Comparison of ENCODE assay signal across 8 cellular contexts in genomic region chr7:151759591-151760042, GRCh38.
DNase-seq lines count a peak whose midpoint lies in the region; ATAC-seq and TF ChIP-seq lines count a peak whose summit lies in the region.

No MANE protein-coding gene starts in this region.

- DNase-seq in COR-L47 (lab: John Stamatoyannopoulos, UW), result peak; percentile 80
- DNase-seq in GM23338 (ENCODE audit: low spot score), result peak; percentile 93
- peak; percentile 35 for DNase-seq in NCI-H2107 treated with DMSO at 0.1 percent for 48 hours (lab: John Stamatoyannopoulos, UW; ENCODE audit: unreplicated experiment)
- DNase-seq in activated CD4-positive, alpha-beta T cell treated with anti-CD3 and anti-CD28 coated beads for 4 hours, result peak; percentile 54 to 63
- peak; percentile 47 for DNase-seq in dedifferentiated amniotic fluid mesenchymal stem cell (ENCODE audit: extremely low spot score)
- peak in 1 of 3 donors; percentile 57 for DNase-seq in right lobe of liver
- peak; percentile 73 for DNase-seq in stimulated activated CD8-positive, alpha-beta memory T cell treated with anti-CD3 and anti-CD28 coated beads, Interleukin-4, amount 100 ng/mL, for 48 hours

- H3K9me3 Mint-ChIP-seq in GM23338, result no peaks in the 10 kb centered on the region

- H3K4me3 Mint-ChIP-seq in GM23338, result no peak overlapping the region

- no peaks in the 10 kb centered on the region for H3K9me2 ChIP-seq in GM23338 (ENCODE audit: insufficient read depth)

- no peaks in the 10 kb centered on the region for H3K9me3 ChIP-seq in right lobe of liver

- H3K27me3 Mint-ChIP-seq in GM23338 (ENCODE audit: insufficient read depth, low read depth, poor library complexity), result peaks cover 31% of the 10 kb centered on the region

- no peak overlapping the region for H3K27ac ChIP-seq in GM23338 (ENCODE audit: low read depth)
- H3K27ac ChIP-seq in right lobe of liver, result peak overlapping the region in 1 of 3 donors; percentile 17

- H3K79me2 ChIP-seq in GM23338 (replicated peaks; ENCODE audit: insufficient read depth), result no peaks in the 10 kb centered on the region

- H2AFZ ChIP-seq in GM23338, result 0 out of 2 replicates have a peak overlapping the region, but pooled peaks have one; percentile 78

- H3K4me1 Mint-ChIP-seq in GM23338, result peaks cover 41% of the 10 kb centered on the region

- H3K4me3 ChIP-seq in GM23338 (no peak overlapping the region), right lobe of liver (no peak overlapping the region)

- no peaks in the 10 kb centered on the region for H3K36me3 ChIP-seq in GM23338 (ENCODE audit: insufficient read depth)
- H3K36me3 ChIP-seq in right lobe of liver, result no peaks in the 10 kb centered on the region

- H3K27me3 ChIP-seq in GM23338 (ENCODE audit: insufficient read depth), result no peaks in the 10 kb centered on the region
- no peaks in the 10 kb centered on the region for H3K27me3 ChIP-seq in right lobe of liver

- peak; percentile 78 for ATAC-seq in GM23338
- ATAC-seq in right lobe of liver, result peak; percentile 53 to 73 (median 62)
- ATAC-seq in HG02840 (IDR thresholded peaks at IDR 0.05; ENCODE audit: low FRiP score, unreplicated experiment), result no peak

- intact Hi-C loops in right lobe of liver (cut with DNase I), result no loop called here

- no peak overlapping the region for H3K4me2 ChIP-seq in GM23338

- no peak for TF ChIP-seq POLR2A in right lobe of liver (IDR thresholded peaks at IDR 0.05)

- no peaks in the 10 kb centered on the region; the same call in 2 of the 3 replicates for H3K36me3 Mint-ChIP-seq in GM23338 (ENCODE audit: low read depth)

- H3K27ac Mint-ChIP-seq in GM23338, result no peak overlapping the region

- no peaks in the 10 kb centered on the region for H4K20me1 ChIP-seq in GM23338 (replicated peaks; ENCODE audit: insufficient read depth)

- TF ChIP-seq CTCF in GM23338 (conservative IDR thresholded peaks at IDR 0.05; ENCODE audit: low read depth in 2 of 2) (peak; percentile 89 to 99), right lobe of liver (IDR thresholded peaks at IDR 0.05) (peak; percentile 73 to 89 (median 78))

- H3F3A ChIP-seq in GM23338 (replicated peaks; ENCODE audit: low read depth), result no peaks in the 10 kb centered on the region

- H3K4me1 ChIP-seq in GM23338 (ENCODE audit: insufficient read depth) (peaks cover 7% of the 10 kb centered on the region), right lobe of liver (peaks cover 0 to 6% (median 2%) of the 10 kb centered on the region in 4 donors)

- WGBS in right lobe of liver (ENCODE audit: insufficient coverage, low coverage, low lambda C conversion rate, missing lambda C conversion rate), result 40% methylated on average over 9 of the region's 9 CpGs

TF ChIP-seq in GM23338, 12 proteins besides CTCF, POLR2A, EP300 and RAD21 (continues in another document):
- TF ChIP-seq ZNF462 (CRISPR knock-in tag; IDR thresholded peaks at IDR 0.05) (no peak), NANOG (IDR thresholded peaks at IDR 0.05; ENCODE audit: borderline replicate concordance) (no peak), REST (IDR thresholded peaks at IDR 0.05; ENCODE audit: unreplicated experiment) (no peak), EZH2phosphoT487 (IDR thresholded peaks at IDR 0.05; ENCODE audit: unreplicated experiment) (no peak), ETS1 (IDR thresholded peaks at IDR 0.05) (no peak), CREB1 (CRISPR knock-in tag; IDR thresholded peaks at IDR 0.05; ENCODE audit: low read depth) (no peak), ZNF331 (CRISPR knock-in tag; IDR thresholded peaks at IDR 0.05; ENCODE audit: low read depth) (no peak), JUNB (IDR thresholded peaks at IDR 0.05; ENCODE audit: unreplicated experiment) (no peak), EZH2 (IDR thresholded peaks at IDR 0.05; ENCODE audit: low read depth, unreplicated experiment) (no peak)
